Comparison of ENCODE assay signal across 11 cellular contexts in genomic region chr20:46694484-46694883, GRCh38. TPM values are rescaled to one million over a fixed set of nuclear protein-coding genes. Genes with fewer than 3 reads are reported as not detected.
DNase-seq lines count a peak whose midpoint lies in the region; ATAC-seq, FAIRE-seq and TF ChIP-seq lines count a peak whose summit lies in the region.
"Had no signal": no experiment of that assay in that cellular context is flagged by ENCODE, and none has a peak within 500 bp of the region (broad histone marks: within the 10 kb centered on the region; RNA-seq: fewer than 3 reads in every experiment).

No MANE protein-coding gene starts in this region.

- H3K36me3 ChIP-seq in DND-41 (ENCODE audit: insufficient read depth, low read length) (no peaks in the 10 kb centered on the region), GM12878 (ENCODE audit: control insufficient read depth in 2 of 2, insufficient read depth in 2 of 2, low read length in 1 of 2) (no peaks in the 10 kb centered on the region), lower lobe of right lung (no peaks in the 10 kb centered on the region), WERI-Rb-1 (no peaks in the 10 kb centered on the region)

- H3K27ac ChIP-seq in DND-41 (ENCODE audit: low read length): no peak overlapping the region
- H3K27ac ChIP-seq in GM12878 (ENCODE audit: control insufficient read depth, insufficient read depth): no peak overlapping the region
- H3K27ac ChIP-seq in lower lobe of right lung: no peak overlapping the region
- no peak overlapping the region for H3K27ac ChIP-seq in WERI-Rb-1
- H3K27ac ChIP-seq: body of pancreas had no signal

- CTCF ChIA-PET in GM12878 (lab: Yijun Ruan, JAX): interaction anchor here (1.1 to 2.9 kb wide), 5 partner anchors 9 to 150 kb away, joined by 5 to 10 read pairs (median 5); no protein-coding TSS in a partner anchor

- H4K20me1 ChIP-seq in DND-41 (ENCODE audit: insufficient read depth, low read length) (no peaks in the 10 kb centered on the region), GM12878 (ENCODE audit: control insufficient read depth, insufficient read depth) (no peaks in the 10 kb centered on the region)

- H3K4me2 ChIP-seq in DND-41 (ENCODE audit: insufficient read depth, low read length): no peak overlapping the region
- H3K4me2 ChIP-seq in GM12878 (ENCODE audit: control insufficient read depth, insufficient read depth): no peak overlapping the region

- peaks cover 7% of the 10 kb centered on the region for H3K4me1 Mint-ChIP-seq in progenitor cell of endocrine pancreas (ENCODE audit: low read depth)
- H3K4me1 Mint-ChIP-seq in activated T-cell treated with anti-CD3 and anti-CD28 coated beads, Interleukin-2, amount 50 U/mL, for 24 hours (ENCODE audit: low read depth): peaks cover 18% of the 10 kb centered on the region

- ATAC-seq in DND-41 (ENCODE audit: insufficient read depth, low read depth): 0 out of 3 replicates have a peak, but pooled peaks have one; percentile 20
- peak; percentile 57 for ATAC-seq in GM12878
- peak; percentile 41 to 44 for ATAC-seq in lower lobe of right lung
- ATAC-seq: body of pancreas had no signal

- in situ Hi-C loops in GM12878 (cut with MboI): no loop called here

- H3K27me3 ChIP-seq in DND-41 (ENCODE audit: insufficient read depth, low read length, poor library complexity) (no peaks in the 10 kb centered on the region), GM12878 (replicated peaks in 1 of 2; ENCODE audit: control insufficient read depth in 2 of 2, insufficient read depth in 2 of 2, low read length in 1 of 2) (no peaks in the 10 kb centered on the region), lower lobe of right lung (ENCODE audit: low read depth) (no peaks in the 10 kb centered on the region), WERI-Rb-1 (ENCODE audit: insufficient read depth, low read depth, severe bottlenecking) (no peaks in the 10 kb centered on the region)
- H3K27me3 ChIP-seq: body of pancreas had no signal

- BruUV-seq in GM12878 (replicated peaks; lab: Mats Ljungman, UMichigan): no TSS peak

- intact Hi-C loops in GM12878 (cut with micrococcal nuclease; ENCODE audit: unreplicated experiment): no loop called here
- intact Hi-C loops in lower lobe of right lung (cut with DNase I): no loop called here

- SMC1A ChIA-PET in GM12878 (lab: Charles Lee; ENCODE audit: uncharacterized antibody, unreplicated experiment): interaction anchor here (0.7 to 1.0 kb wide), 4 partner anchors 8 to 156 kb away, joined by 3 to 4 read pairs (median 4); no protein-coding TSS in a partner anchor

- no peaks in the 10 kb centered on the region for H3K79me2 ChIP-seq in DND-41 (ENCODE audit: insufficient read depth, low read length)
- no peaks in the 10 kb centered on the region for H3K79me2 ChIP-seq in GM12878 (ENCODE audit: control insufficient read depth, insufficient read depth, low read length)

- WGBS in GM12878 (ENCODE audit: insufficient coverage, insufficient replicate concordance, low lambda C conversion rate, missing lambda C conversion rate): 44% methylated on average over 2 of the region's 2 CpGs

- TF ChIP-seq POLR2A in GM12878 (IDR thresholded peaks at IDR 0.05; ENCODE audit: low read depth, low read length): no peak

- H3K27me3 Mint-ChIP-seq in progenitor cell of endocrine pancreas: no peaks in the 10 kb centered on the region
- peaks cover 13% of the 10 kb centered on the region for H3K27me3 Mint-ChIP-seq in activated T-cell treated with anti-CD3 and anti-CD28 coated beads, Interleukin-2, amount 50 U/mL, for 24 hours

- DNase-seq in DND-41: peak; percentile 26
- peak; percentile 46 for DNase-seq in NCI-H2029 (lab: John Stamatoyannopoulos, UW)
- peak; percentile 27 for DNase-seq in GM12878 (ENCODE audit: low read depth, low spot score)
- no peak for DNase-seq in lower lobe of right lung
- no peak for DNase-seq in progenitor cell of endocrine pancreas (ENCODE audit: low spot score, unreplicated experiment)
- DNase-seq in activated T-cell treated with anti-CD3 and anti-CD28 coated beads, Interleukin-2, amount 50 U/mL, for 24 hours: no peak
- no peak for DNase-seq in WERI-Rb-1
- no peak for DNase-seq in NCI-H187 (lab: John Stamatoyannopoulos, UW)

- no peaks in the 10 kb centered on the region for H3K36me3 Mint-ChIP-seq in progenitor cell of endocrine pancreas (ENCODE audit: insufficient read depth)
- no peaks in the 10 kb centered on the region for H3K36me3 Mint-ChIP-seq in activated T-cell treated with anti-CD3 and anti-CD28 coated beads, Interleukin-2, amount 50 U/mL, for 24 hours (ENCODE audit: low read depth)
- H3K36me3 Mint-ChIP-seq: immature natural killer cell had no signal

- TF ChIP-seq RAD21 in GM12878 (IDR thresholded peaks at IDR 0.05; ENCODE audit: insufficient read depth, low read depth, low read length): no peak

- H2AFZ ChIP-seq in DND-41 (ENCODE audit: low read depth, low read length): peak overlapping the region; percentile 45; the same call in 1 of the 2 replicates
- peak overlapping the region; percentile 50 for H2AFZ ChIP-seq in GM12878 (ENCODE audit: control insufficient read depth, low read depth, low read length)

- RAD21 ChIA-PET in GM12878 (lab: Charles Lee; ENCODE audit: unreplicated experiment): no interaction called here

- H3K9me3 Mint-ChIP-seq in progenitor cell of endocrine pancreas (ENCODE audit: low read depth): peaks cover 4% of the 10 kb centered on the region
- H3K9me3 Mint-ChIP-seq in activated T-cell treated with anti-CD3 and anti-CD28 coated beads, Interleukin-2, amount 50 U/mL, for 24 hours: no peaks in the 10 kb centered on the region
- H3K9me3 Mint-ChIP-seq: immature natural killer cell had no signal

- H3K9me3 ChIP-seq in DND-41 (ENCODE audit: insufficient read depth, low read length, severe bottlenecking) (no peaks in the 10 kb centered on the region), GM12878 (replicated peaks; ENCODE audit: control insufficient read depth, insufficient read depth, low read length) (no peaks in the 10 kb centered on the region; the same call in 1 of the 3 replicates), lower lobe of right lung (no peaks in the 10 kb centered on the region), WERI-Rb-1 (ENCODE audit: severe bottlenecking) (no peaks in the 10 kb centered on the region)
- H3K9me3 ChIP-seq: body of pancreas had no signal

- TF ChIP-seq EP300 in GM12878 (IDR thresholded peaks at IDR 0.05; ENCODE audit: borderline replicate concordance in 1 of 2, control insufficient read depth in 1 of 2, low read depth in 2 of 2, low read length in 2 of 2): no peak

- H3K4me1 ChIP-seq in DND-41 (ENCODE audit: insufficient read depth, low read length): peaks cover 9% of the 10 kb centered on the region
- H3K4me1 ChIP-seq in GM12878 (ENCODE audit: control insufficient read depth, insufficient read depth, low read length): no peaks in the 10 kb centered on the region; the same call in 1 of the 2 replicates
- H3K4me1 ChIP-seq in lower lobe of right lung: no peaks in the 10 kb centered on the region
- H3K4me1 ChIP-seq: body of pancreas had no signal

- POLR2A ChIA-PET in GM12878 (lab: Charles Lee): no interaction called here

- H3K4me3 Mint-ChIP-seq in progenitor cell of endocrine pancreas (ENCODE audit: low read depth): no peak overlapping the region
- H3K4me3 Mint-ChIP-seq in activated T-cell treated with anti-CD3 and anti-CD28 coated beads, Interleukin-2, amount 50 U/mL, for 24 hours: no peak overlapping the region
- H3K4me3 Mint-ChIP-seq: immature natural killer cell had no signal

- no peak overlapping the region for H3K4me3 ChIP-seq in DND-41 (ENCODE audit: low read depth in 1 of 2, low read length in 2 of 2)
- no peak overlapping the region for H3K4me3 ChIP-seq in GM12878
- no peak overlapping the region for H3K4me3 ChIP-seq in lower lobe of right lung
- no peak overlapping the region for H3K4me3 ChIP-seq in WERI-Rb-1 (ENCODE audit: low read depth, low read length)
- H3K4me3 ChIP-seq: body of pancreas had no signal

- no peak for TF ChIP-seq CTCF in DND-41 (IDR thresholded peaks at IDR 0.05; ENCODE audit: borderline replicate concordance, extremely low read depth, low read length, poor library complexity, severe bottlenecking)
- no peak for TF ChIP-seq CTCF in GM12878 (IDR thresholded peaks at IDR 0.05 in 2 of 3, conservative IDR thresholded peaks at IDR 0.05 in 1 of 3; ENCODE audit: control insufficient read depth in 2 of 3, extremely low read depth in 1 of 3, insufficient read depth in 1 of 3, low read depth in 3 of 3, low read length in 3 of 3)
- no peak for TF ChIP-seq CTCF in lower lobe of right lung (IDR thresholded peaks at IDR 0.05)
- TF ChIP-seq CTCF in progenitor cell of endocrine pancreas (IDR thresholded peaks at IDR 0.05; ENCODE audit: unreplicated experiment): no peak
- no peak for TF ChIP-seq CTCF in WERI-Rb-1 (IDR thresholded peaks at IDR 0.05; ENCODE audit: low read depth, low read length)

- H3K9ac ChIP-seq in DND-41 (ENCODE audit: low read depth, low read length) (no peak overlapping the region), GM12878 (ENCODE audit: control insufficient read depth, insufficient read depth, low read length) (no peak overlapping the region)

- FAIRE-seq in GM12878 (lab: Jason Lieb, UNC): no peak

- no peak overlapping the region for H3K27ac Mint-ChIP-seq in progenitor cell of endocrine pancreas
- H3K27ac Mint-ChIP-seq in activated T-cell treated with anti-CD3 and anti-CD28 coated beads, Interleukin-2, amount 50 U/mL, for 24 hours: no peak overlapping the region

RNA-seq across cellular contexts. Expression of gene TP53RK, which starts 5.2 kb away (rescaled TPM):
- total RNA-seq in GM12878 (2013; cell fraction: nucleolus; rRNA removed): 19.6 and 20.3 TPM in 2 replicates
- total RNA-seq in GM12878 (2014; rRNA removed) (23.1 and 25.8 TPM in 2 replicates), GM12878 (2014; rRNA removed; fragmentation: Illumina TruSeq; extraction: Trizol) (14.6 and 14.8 TPM in 2 replicates), GM12878 (2021) (14.3 and 15.5 TPM in 2 replicates), lower lobe of right lung (11.9 TPM), progenitor cell of endocrine pancreas (11.1 and 11.5 TPM in 2 replicates)
- 5.2 TPM for polyA plus RNA-seq in GM12878 (2011; ENCODE audit: low read depth)
- polyA plus RNA-seq in GM12878 (2011; rRNA removed) (19.8 and 24.7 TPM in 2 replicates), GM12878 (2014; fragmentation: Illumina TruSeq; extraction: Trizol) (12.8 and 14.1 TPM in 2 replicates), GM12878 (2014; fragmentation: Nextera tagmentation; extraction: Ambion mirVana) (1 to 10 TPM; 3.8 to 6.2 TPM), GM12878 (2014; rRNA removed) (16.2 and 16.7 TPM in 2 replicates), GM12878 (2016; fragmentation: Nextera tagmentation; extraction: Ambion mirVana) (10 to 100 TPM; 20.8 to 22.3 TPM)
- 11.8 and 12.5 TPM in 2 replicates for polyA plus RNA-seq in GM12878 (2011; cell fraction: cytosol; rRNA removed)
- polyA plus RNA-seq in GM12878 (2011; cell fraction: nucleus; rRNA removed): 7.0 and 8.5 TPM in 2 replicates
- polyA plus RNA-seq in GM12878 (2012): 6.4 and 8.9 TPM in 2 replicates
- 12.6 and 13.1 TPM in 2 replicates for polyA minus RNA-seq in GM12878 (2011; rRNA and poly(A)+ RNA removed)
- polyA minus RNA-seq in GM12878 (2011; cell fraction: cytosol; rRNA and poly(A)+ RNA removed): 4.7 and 7.5 TPM in 2 replicates
- polyA minus RNA-seq in GM12878 (2011; cell fraction: nucleus; rRNA and poly(A)+ RNA removed): 6.2 and 9.7 TPM in 2 replicates

RNA-seq across cellular contexts. Expression of gene SLC2A10, which starts 15.0 kb away (rescaled TPM):
- total RNA-seq in GM12878 (2013; cell fraction: nucleolus; rRNA removed): not detected in 2 replicates
- total RNA-seq in GM12878 (2014; rRNA removed) (not detected in 2 replicates), GM12878 (2014; rRNA removed; fragmentation: Illumina TruSeq; extraction: Trizol) (not detected in 2 replicates), GM12878 (2021) (not detected in 2 replicates), lower lobe of right lung (11.5 TPM), progenitor cell of endocrine pancreas (16.1 and 16.6 TPM in 2 replicates)
- not detected for polyA plus RNA-seq in GM12878 (2011; ENCODE audit: low read depth)
- polyA plus RNA-seq in GM12878 (2011; rRNA removed) (not detected in 2 replicates), GM12878 (2014; fragmentation: Illumina TruSeq; extraction: Trizol) (not detected in 2 replicates), GM12878 (2014; fragmentation: Nextera tagmentation; extraction: Ambion mirVana) (not detected), GM12878 (2014; rRNA removed) (not detected in 2 replicates), GM12878 (2016; fragmentation: Nextera tagmentation; extraction: Ambion mirVana) (not detected)
- polyA plus RNA-seq in GM12878 (2011; cell fraction: cytosol; rRNA removed): not detected in 2 replicates
- not detected in 2 replicates for polyA plus RNA-seq in GM12878 (2011; cell fraction: nucleus; rRNA removed)
- not detected in 2 replicates for polyA plus RNA-seq in GM12878 (2012)
- not detected in 2 replicates for polyA minus RNA-seq in GM12878 (2011; rRNA and poly(A)+ RNA removed)
- polyA minus RNA-seq in GM12878 (2011; cell fraction: cytosol; rRNA and poly(A)+ RNA removed): not detected in 2 replicates
- polyA minus RNA-seq in GM12878 (2011; cell fraction: nucleus; rRNA and poly(A)+ RNA removed): not detected in 2 replicates

RNA-seq across cellular contexts. Expression of gene SLC13A3, which starts 43.2 kb away (rescaled TPM):
- 0.95 and 1.1 TPM in 2 replicates for total RNA-seq in GM12878 (2013; cell fraction: nucleolus; rRNA removed)
- total RNA-seq in GM12878 (2014; rRNA removed): not detected in 2 replicates
- total RNA-seq in GM12878 (2014; rRNA removed; fragmentation: Illumina TruSeq; extraction: Trizol): 0.09 TPM in 1 of 2 replicates, not detected in the other
- total RNA-seq in GM12878 (2021): 0.48 TPM in 1 of 2 replicates, not detected in the other
- polyA plus RNA-seq in GM12878 (2011; ENCODE audit: low read depth): 0.16 TPM
- polyA plus RNA-seq in GM12878 (2011; rRNA removed): 0.45 and 0.76 TPM in 2 replicates
- 0.55 and 0.66 TPM in 2 replicates for polyA plus RNA-seq in GM12878 (2011; cell fraction: cytosol; rRNA removed)
- 0.89 and 1.2 TPM in 2 replicates for polyA plus RNA-seq in GM12878 (2011; cell fraction: nucleus; rRNA removed)
- 0.08 TPM in 2 replicates for polyA plus RNA-seq in GM12878 (2012)
- polyA plus RNA-seq in GM12878 (2014; fragmentation: Illumina TruSeq; extraction: Trizol): 0.03 TPM in 1 of 2 replicates, not detected in the other
- under 1 TPM; 0.04 to 0.05 TPM for polyA plus RNA-seq in GM12878 (2014; fragmentation: Nextera tagmentation; extraction: Ambion mirVana)
- 0.06 and 0.24 TPM in 2 replicates for polyA plus RNA-seq in GM12878 (2014; rRNA removed)
- not detected for polyA plus RNA-seq in GM12878 (2016; fragmentation: Nextera tagmentation; extraction: Ambion mirVana)
- 0.73 and 0.98 TPM in 2 replicates for polyA minus RNA-seq in GM12878 (2011; rRNA and poly(A)+ RNA removed)
- 0.27 and 0.52 TPM in 2 replicates for polyA minus RNA-seq in GM12878 (2011; cell fraction: cytosol; rRNA and poly(A)+ RNA removed)
- 0.86 and 1.1 TPM in 2 replicates for polyA minus RNA-seq in GM12878 (2011; cell fraction: nucleus; rRNA and poly(A)+ RNA removed)
- 2.0 TPM for total RNA-seq in lower lobe of right lung
- total RNA-seq in progenitor cell of endocrine pancreas: 2.9 and 5.0 TPM in 2 replicates
- total RNA-seq: H4 had no signal

Comparison
In these comparisons a context has a peak if more than half of its experiments do, and no peak if none do; other contexts are left out.
1. DNase-seq: peak in DND-41 (single experiment), NCI-H2029 (single experiment) and GM12878 (single experiment); none in lower lobe of right lung (single experiment), progenitor cell of endocrine pancreas (single experiment), activated T-cell treated with anti-CD3 and anti-CD28 coated beads, Interleukin-2, amount 50 U/mL, for 24 hours (single experiment), WERI-Rb-1 (single experiment) and NCI-H187 (0 of 2).
2. RNA of gene SLC2A10, which starts 15.0 kb away (total RNA-seq): 16.1 to 16.6 TPM in progenitor cell of endocrine pancreas and 11.5 TPM in lower lobe of right lung (single experiment); not detected in GM12878; every median in the first group is over 10 times any median in the second.
3. Peak in every context shown above with its lines, with median percentiles within 50 percentile points of each other: ATAC-seq.